In the genomic region with DNA sequence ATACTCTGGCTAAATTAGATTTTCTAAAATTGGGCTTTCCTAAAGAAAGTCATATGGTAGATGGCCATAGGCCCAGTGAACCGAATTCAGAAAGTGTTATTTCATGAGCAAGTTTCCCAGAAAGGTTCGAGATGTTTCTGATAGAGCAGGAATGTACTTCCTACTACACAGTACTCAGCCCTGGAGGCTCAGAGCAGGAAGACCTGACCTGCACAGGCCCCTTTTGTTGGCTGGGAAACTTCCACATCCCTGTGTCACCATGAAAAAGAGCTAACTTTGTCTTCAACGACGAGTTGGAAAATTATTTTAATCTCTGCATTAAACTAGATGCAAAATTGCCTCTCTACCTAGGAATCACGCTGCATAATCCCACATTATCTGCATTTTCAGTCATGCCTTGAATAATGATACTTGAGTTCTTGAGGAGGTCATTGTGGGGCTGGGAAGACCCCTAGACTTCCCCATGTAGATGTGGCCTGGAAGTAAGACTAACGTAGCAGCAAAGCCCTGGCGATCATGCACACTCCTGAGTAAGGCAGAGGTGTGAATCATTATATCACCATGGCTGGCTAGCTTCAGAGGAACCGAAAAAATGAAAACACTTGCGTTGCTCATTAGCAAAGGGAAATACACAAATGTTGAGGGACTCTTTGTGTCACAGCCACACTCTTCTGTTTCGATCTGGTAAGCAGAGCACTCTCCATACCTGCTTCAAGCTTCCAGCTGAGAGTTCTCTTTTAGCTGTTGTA, we compare ENCODE assay signal across 8 cellular contexts. TPM values are rescaled to one million over a fixed set of nuclear protein-coding genes. Genes with fewer than 3 reads are reported as not detected.
DNase-seq lines count a peak whose midpoint lies in the region; ATAC-seq and TF ChIP-seq lines count a peak whose summit lies in the region.

No MANE protein-coding gene starts in this region.

- peaks cover 0 to 18% of the 10 kb centered on the region in 2 donors for H3K36me3 Mint-ChIP-seq in activated naive CD4-positive, alpha-beta T cell treated with anti-CD3 and anti-CD28 coated beads, Interleukin-2, amount 50 U/mL, for 72 hours

- no peaks in the 10 kb centered on the region for H3K9me3 Mint-ChIP-seq in activated naive CD4-positive, alpha-beta T cell treated with anti-CD3 and anti-CD28 coated beads, Interleukin-2, amount 50 U/mL, for 72 hours

- no peaks in the 10 kb centered on the region for H3K9me3 ChIP-seq in vagina
- no peaks in the 10 kb centered on the region for H3K9me3 ChIP-seq in body of pancreas
- no peaks in the 10 kb centered on the region for H3K9me3 ChIP-seq in psoas muscle

- H3K36me3 ChIP-seq in vagina = no peaks in the 10 kb centered on the region
- H3K36me3 ChIP-seq in body of pancreas (replicated peaks in 1 of 2; ENCODE audit: insufficient read depth in 1 of 2, low read depth in 2 of 2) = no peaks in the 10 kb centered on the region
- no peaks in the 10 kb centered on the region for H3K36me3 ChIP-seq in psoas muscle (ENCODE audit: insufficient read depth in 1 of 2, low read depth in 1 of 2)

- H3K27ac ChIP-seq in vagina (no peak overlapping the region), body of pancreas (peak overlapping the region in 2 of 4 donors; percentile 6 to 17), psoas muscle (no peak overlapping the region)

- H3K4me1 ChIP-seq in vagina = no peaks in the 10 kb centered on the region
- no peaks in the 10 kb centered on the region for H3K4me1 ChIP-seq in body of pancreas
- no peaks in the 10 kb centered on the region for H3K4me1 ChIP-seq in psoas muscle

- H3K27ac Mint-ChIP-seq in activated naive CD4-positive, alpha-beta T cell treated with anti-CD3 and anti-CD28 coated beads, Interleukin-2, amount 50 U/mL, for 72 hours = peak overlapping the region; percentile 69 to 79

- peak; percentile 58 for DNase-seq in stimulated activated CD4-positive, alpha-beta T cell treated with anti-CD3 and anti-CD28 coated beads, Interleukin-4, amount 100 ng/mL, for 24 hours
- no peak for DNase-seq in stimulated activated CD4-positive, alpha-beta T cell treated with anti-CD3 and anti-CD28 coated beads, Interleukin-4, amount 100 ng/mL, for 4 hours
- DNase-seq in activated naive CD4-positive, alpha-beta T cell treated with anti-CD3 and anti-CD28 coated beads, Interleukin-2, amount 50 U/mL, for 72 hours (ENCODE audit: low spot score in 2 of 2) = no peak
- DNase-seq in vagina (ENCODE audit: extremely low spot score in 2 of 2) (peak; percentile 25), body of pancreas (no peak), psoas muscle (no peak), pons (ENCODE audit: low spot score) (no peak)

- peak; percentile 94 for ATAC-seq in HG03045 (IDR thresholded peaks at IDR 0.05; ENCODE audit: unreplicated experiment)
- peak; percentile 79 to 82 for ATAC-seq in activated naive CD4-positive, alpha-beta T cell treated with anti-CD3 and anti-CD28 coated beads, Interleukin-2, amount 50 U/mL, for 72 hours
- no peak for ATAC-seq in body of pancreas
- ATAC-seq in psoas muscle = no peak

- H3K27me3 ChIP-seq in vagina = no peaks in the 10 kb centered on the region
- no peaks in the 10 kb centered on the region for H3K27me3 ChIP-seq in body of pancreas
- H3K27me3 ChIP-seq in psoas muscle (ENCODE audit: insufficient read depth in 3 of 3, low read length in 2 of 3) = no peaks in the 10 kb centered on the region

- WGBS in body of pancreas, 2 donors = 62 to 70% methylated on average over 10 of the region's 10 CpGs
- 75 to 85% (median 81%) methylated on average over 10 of the region's 10 CpGs for WGBS in psoas muscle, 3 donors

- TF ChIP-seq POLR2A in vagina (IDR thresholded peaks at IDR 0.05) (no peak), body of pancreas (IDR thresholded peaks at IDR 0.05) (no peak)

- TF ChIP-seq CTCF in vagina (IDR thresholded peaks at IDR 0.05) (no peak), body of pancreas (IDR thresholded peaks at IDR 0.05) (no peak), psoas muscle (IDR thresholded peaks at IDR 0.05) (no peak)

- H3K4me3 ChIP-seq in vagina (no peak overlapping the region), body of pancreas (no peak overlapping the region), psoas muscle (no peak overlapping the region)

- intact Hi-C loops in vagina (cut with DNase I) (no loop called here), body of pancreas (cut with DNase I) (no loop called here), psoas muscle (cut with DNase I) (no loop called here)

RNA-seq across cellular contexts. Expression of gene CMTM7, which starts 47.1 kb away (rescaled TPM):
- 10 to 100 TPM; 34.2 to 59.9 TPM for total RNA-seq in activated naive CD4-positive, alpha-beta T cell treated with anti-CD3 and anti-CD28 coated beads, Interleukin-2, amount 50 U/mL, for 72 hours
- total RNA-seq in vagina (11.0 TPM), body of pancreas (10 to 100 TPM; 23.3 to 51.1 TPM), psoas muscle (10 to 100 TPM in 1 of 4 donors, 1 to 10 TPM in 3; 2.6 to 18.5 (median 6.1) TPM)
- 1 to 10 TPM in 2 of 3 donors, under 1 TPM in 1; 0.65 to 2.6 (median 1.9) TPM for polyA plus RNA-seq in psoas muscle

Comparison
In these comparisons a context has a peak if more than half of its experiments do, and no peak if none do; other contexts are left out.
1. DNase-seq: peak in stimulated activated CD4-positive, alpha-beta T cell treated with anti-CD3 and anti-CD28 coated beads, Interleukin-4, amount 100 ng/mL, for 24 hours (single experiment) and vagina (2 of 2); none in stimulated activated CD4-positive, alpha-beta T cell treated with anti-CD3 and anti-CD28 coated beads, Interleukin-4, amount 100 ng/mL, for 4 hours (0 of 2), activated naive CD4-positive, alpha-beta T cell treated with anti-CD3 and anti-CD28 coated beads, Interleukin-2, amount 50 U/mL, for 72 hours (0 of 2), body of pancreas (0 of 4), psoas muscle (0 of 2) and pons (single experiment).
2. ATAC-seq: peak in HG03045 (single experiment) and activated naive CD4-positive, alpha-beta T cell treated with anti-CD3 and anti-CD28 coated beads, Interleukin-2, amount 50 U/mL, for 72 hours (2 of 2); none in body of pancreas (single experiment) and psoas muscle (0 of 4).